8 cellular contexts compared by ENCODE assay signal in genomic region chr3:44554626-44555592, GRCh38. TPM values are rescaled to one million over a fixed set of nuclear protein-coding genes. Genes with fewer than 3 reads are reported as not detected.
DNase-seq lines count a peak whose midpoint lies in the region; ATAC-seq, FAIRE-seq and TF ChIP-seq lines count a peak whose summit lies in the region.

Gene ZKSCAN7 (plus strand): TSS chr3:44555193. CDS start chr3:44557048, 1,855 bp downstream.

- H3K9me3 ChIP-seq in neutrophil = no peaks in the 10 kb centered on the region

- peak; percentile 82 for DNase-seq in GM12891 (ENCODE audit: insufficient read length, low spot score)
- DNase-seq in RKO (ENCODE audit: low spot score) = peak; percentile 52
- DNase-seq in activated naive CD4-positive, alpha-beta T cell treated with anti-CD3 and anti-CD28 coated beads, Interleukin-2, amount 50 U/mL, for 72 hours (ENCODE audit: low spot score in 2 of 2) = peak; percentile 43 to 74
- peak; percentile 40 for DNase-seq in glomerular visceral epithelial cell (ENCODE audit: extremely low spot score)
- DNase-seq in substantia nigra (lab: John Stamatoyannopoulos, UW) = peak in 46 of 49 donors; percentile 3 to 89 (median 42)
- no peak for DNase-seq in SIG-M5 treated with dmso at 0.1 percent for 504 hours (lab: John Stamatoyannopoulos, UW; ENCODE audit: unreplicated experiment)

- peak; percentile 27 for TF ChIP-seq CTCF in neutrophil (IDR thresholded peaks at IDR 0.05)

- peak within 1 kb of the TSS; percentile 79 for H3K27ac ChIP-seq in neutrophil
- H3K27ac ChIP-seq in substantia nigra (ENCODE audit: low read depth, low read length, poor library complexity, severe bottlenecking) = peak within 1 kb of the TSS; percentile 60

- FAIRE-seq in GM12891 (lab: Jason Lieb, UNC) = peak; percentile 85

- peak within 1 kb of the TSS; percentile 22 to 74 for H3K27ac Mint-ChIP-seq in activated naive CD4-positive, alpha-beta T cell treated with anti-CD3 and anti-CD28 coated beads, Interleukin-2, amount 50 U/mL, for 72 hours

- H3K27me3 ChIP-seq in neutrophil = peaks cover 10% of the 10 kb centered on the region

- no peaks in the 10 kb centered on the region for H3K36me3 ChIP-seq in neutrophil

- peaks cover 10 to 35% of the 10 kb centered on the region in 2 donors for H3K9me3 Mint-ChIP-seq in activated naive CD4-positive, alpha-beta T cell treated with anti-CD3 and anti-CD28 coated beads, Interleukin-2, amount 50 U/mL, for 72 hours

- H3K4me3 ChIP-seq in neutrophil (ENCODE audit: low read depth in 1 of 2, low read length in 1 of 2) = peak within 1 kb of the TSS; percentile 68 to 88

- ATAC-seq in HG02870 (IDR thresholded peaks at IDR 0.05; ENCODE audit: unreplicated experiment) = peak; percentile 79
- ATAC-seq in activated naive CD4-positive, alpha-beta T cell treated with anti-CD3 and anti-CD28 coated beads, Interleukin-2, amount 50 U/mL, for 72 hours = peak; percentile 59 to 79

- H3K36me3 Mint-ChIP-seq in activated naive CD4-positive, alpha-beta T cell treated with anti-CD3 and anti-CD28 coated beads, Interleukin-2, amount 50 U/mL, for 72 hours = peaks cover 19 to 41% of the 10 kb centered on the region in 2 donors

- peaks cover 20 to 34% of the 10 kb centered on the region in 2 experiments for H3K4me1 ChIP-seq in neutrophil (ENCODE audit: control insufficient read depth in 1 of 2, insufficient read depth in 1 of 2, low read depth in 1 of 2, low read length in 1 of 2)

- 0 out of 2 replicates have a peak, but pooled peaks have one; percentile 54 for TF ChIP-seq POLR2A in GM12891 (IDR thresholded peaks at IDR 0.05; ENCODE audit: low read depth, low read length)

TF ChIP-seq in GM12891, 5 proteins besides CTCF, POLR2A, EP300 and RAD21:
- TF ChIP-seq SPI1 (IDR thresholded peaks at IDR 0.05; ENCODE audit: low read depth, low read length) (no peak), POU2F2 (IDR thresholded peaks at IDR 0.05; ENCODE audit: low read depth, low read length) (no peak), POLR2AphosphoS5 (IDR thresholded peaks at IDR 0.05; ENCODE audit: low read depth, low read length) (peak; percentile 59), PAX5 (IDR thresholded peaks at IDR 0.05; ENCODE audit: insufficient read depth, low read length, severe bottlenecking) (peak; percentile 65), TAF1 (IDR thresholded peaks at IDR 0.05; ENCODE audit: low read depth, low read length) (no peak; the same call in 1 of the 2 replicates)

RNA-seq across cellular contexts. Expression of gene ZKSCAN7, which starts in this region (rescaled TPM):
- polyA plus RNA-seq in GM12891 (2012; ENCODE audit: low read depth, missing spikeins) = 2.0 TPM
- 1 to 10 TPM in 1 of 2 donors, under 1 TPM in 1; 0.97 to 2.4 TPM for total RNA-seq in activated naive CD4-positive, alpha-beta T cell treated with anti-CD3 and anti-CD28 coated beads, Interleukin-2, amount 50 U/mL, for 72 hours
